19 cellular contexts compared by ENCODE assay signal in the genomic region with DNA sequence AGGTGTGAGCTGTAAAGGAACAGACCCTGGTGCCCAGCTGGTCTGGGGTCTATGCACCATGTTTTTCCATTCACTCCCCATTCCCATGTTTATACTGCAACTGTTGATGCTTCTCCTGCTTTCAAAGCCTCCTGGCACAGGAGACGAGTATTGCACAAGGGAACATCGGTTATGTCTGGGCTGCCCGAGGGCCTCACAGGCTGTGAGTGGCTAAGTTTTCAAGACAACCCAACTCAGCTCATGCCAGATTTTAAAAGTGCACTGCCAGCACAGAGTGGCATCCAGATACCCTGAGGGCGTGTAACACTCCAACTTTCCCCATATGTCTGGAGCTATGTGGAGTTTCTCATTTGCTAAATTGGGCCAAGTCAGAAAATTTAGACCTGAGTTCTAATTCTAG.
DNase-seq lines count a peak whose midpoint lies in the region; ATAC-seq and TF ChIP-seq lines count a peak whose summit lies in the region.
"Had no signal": no experiment of that assay in that cellular context is flagged by ENCODE, and none has a peak within 500 bp of the region (broad histone marks: within the 10 kb centered on the region; RNA-seq: fewer than 3 reads in every experiment).

No MANE protein-coding gene starts in this region.

- H3F3A ChIP-seq in MM.1S (ENCODE audit: insufficient read depth, low read length), result no peaks in the 10 kb centered on the region

- H3K4me1 Mint-ChIP-seq in mesothelial cell of epicardium, result no peaks in the 10 kb centered on the region
- H3K4me1 Mint-ChIP-seq: activated naive CD8-positive, alpha-beta T cell treated with anti-CD3 and anti-CD28 coated beads for 36 hours; neural progenitor cell had no signal

- no peaks in the 10 kb centered on the region for H3K36me3 ChIP-seq in MM.1S (replicated peaks; ENCODE audit: insufficient read depth, low read length)
- H3K36me3 ChIP-seq: neural progenitor cell, thoracic aorta had no signal

- no peak overlapping the region for H3K4me3 ChIP-seq in MM.1S (ENCODE audit: low read length)
- H3K4me3 ChIP-seq: neural progenitor cell, thoracic aorta had no signal

- no peaks in the 10 kb centered on the region for H3K9me2 ChIP-seq in MM.1S (replicated peaks; ENCODE audit: insufficient read depth, low read length)

- no peaks in the 10 kb centered on the region for H3K27me3 ChIP-seq in foreskin keratinocyte
- H3K27me3 ChIP-seq in MM.1S (replicated peaks; ENCODE audit: insufficient read depth, low read length), result no peaks in the 10 kb centered on the region
- H3K27me3 ChIP-seq: neural progenitor cell had no signal

- no peak overlapping the region for H2AFZ ChIP-seq in MM.1S (ENCODE audit: low read length)
- H2AFZ ChIP-seq: neural progenitor cell had no signal

- peaks cover 6% of the 10 kb centered on the region for H3K9me3 Mint-ChIP-seq in mesothelial cell of epicardium
- H3K9me3 Mint-ChIP-seq: activated naive CD8-positive, alpha-beta T cell treated with anti-CD3 and anti-CD28 coated beads for 36 hours; CD4-positive, alpha-beta memory T cell; neural progenitor cell had no signal

- in situ Hi-C loops in G401 (cut with HindIII; ENCODE audit: low sequenced_read_pairs), result no loop called here

- TF ChIP-seq CTCF in foreskin keratinocyte (conservative IDR thresholded peaks at IDR 0.05) (no peak), mesothelial cell of epicardium (IDR thresholded peaks at IDR 0.05; ENCODE audit: unreplicated experiment) (no peak), MM.1S (IDR thresholded peaks at IDR 0.05; ENCODE audit: low read length) (no peak)

- H3K9me3 ChIP-seq in MM.1S (replicated peaks; ENCODE audit: insufficient read depth, low read length), result no peaks in the 10 kb centered on the region
- H3K9me3 ChIP-seq: thoracic aorta had no signal

- H3K4me1 ChIP-seq in foreskin keratinocyte, result no peaks in the 10 kb centered on the region
- H3K4me1 ChIP-seq in MM.1S (ENCODE audit: low read length), result no peaks in the 10 kb centered on the region
- H3K4me1 ChIP-seq: neural progenitor cell had no signal

- H3K36me3 Mint-ChIP-seq in mesothelial cell of epicardium, result no peaks in the 10 kb centered on the region
- H3K36me3 Mint-ChIP-seq: activated naive CD8-positive, alpha-beta T cell treated with anti-CD3 and anti-CD28 coated beads for 36 hours; CD4-positive, alpha-beta memory T cell; neural progenitor cell; WTC11 had no signal

- no peaks in the 10 kb centered on the region for H4K20me1 ChIP-seq in MM.1S (ENCODE audit: insufficient read depth, low read length)

- H3K9ac ChIP-seq in MM.1S (ENCODE audit: low read length), result no peak overlapping the region
- H3K9ac ChIP-seq: neural progenitor cell had no signal

- H3K4me3 Mint-ChIP-seq in mesothelial cell of epicardium, result no peak overlapping the region
- H3K4me3 Mint-ChIP-seq: activated naive CD8-positive, alpha-beta T cell treated with anti-CD3 and anti-CD28 coated beads for 36 hours; CD4-positive, alpha-beta memory T cell; neural progenitor cell; WTC11 had no signal

- H3K79me2 ChIP-seq in MM.1S (ENCODE audit: low read length), result no peaks in the 10 kb centered on the region

- H3K27me3 Mint-ChIP-seq in mesothelial cell of epicardium (ENCODE audit: low read depth), result peaks cover 14% of the 10 kb centered on the region

- ATAC-seq in foreskin keratinocyte, result peak; percentile 21

- no peak overlapping the region for H3K27ac Mint-ChIP-seq in mesothelial cell of epicardium
- H3K27ac Mint-ChIP-seq: activated naive CD8-positive, alpha-beta T cell treated with anti-CD3 and anti-CD28 coated beads for 36 hours; CD4-positive, alpha-beta memory T cell; neural progenitor cell; WTC11 had no signal

- no peak overlapping the region for H3K4me2 ChIP-seq in MM.1S (ENCODE audit: low read depth, low read length)
- H3K4me2 ChIP-seq: neural progenitor cell had no signal

- H3K27ac ChIP-seq in foreskin keratinocyte (no peak overlapping the region), MM.1S (ENCODE audit: low read length) (no peak overlapping the region)
- H3K27ac ChIP-seq: neural progenitor cell, thoracic aorta had no signal

- DNase-seq in G401 (ENCODE audit: low spot score) (peak; percentile 30), RPMI7951 (ENCODE audit: low read depth) (peak; percentile 86), foreskin keratinocyte (peak in 1 of 2 donors; percentile 4), midbrain (lab: John Stamatoyannopoulos, UW) (peak; percentile 7), mesothelial cell of epicardium (ENCODE audit: low spot score in 2 of 2, unreplicated experiment in 2 of 2) (no peak), MM.1S (no peak), Kasumi-1 (lab: John Stamatoyannopoulos, UW) (no peak)
- DNase-seq in activated CD4-positive, alpha-beta T cell treated with anti-CD3 and anti-CD28 coated beads, Interleukin-2, amount 50 U/mL, for 48 hours, result no peak
- DNase-seq: activated CD8-positive, alpha-beta memory T cell treated with anti-CD3 and anti-CD28 coated beads, Interleukin-2, amount 50 U/mL, for 4 hours; activated naive CD8-positive, alpha-beta T cell treated with anti-CD3 and anti-CD28 coated beads for 36 hours; CD4-positive, alpha-beta memory T cell; DMS53; effector memory CD4-positive, alpha-beta T cell; NCI-H1417 treated with DMSO at 0.1 percent for 48 hours; stimulated activated CD4-positive, alpha-beta T cell treated with anti-CD3 and anti-CD28 coated beads, Interleukin-2, amount 100 ng/mL, for 48 hours; stimulated activated naive CD4-positive, alpha-beta T cell had no signal

Comparison
In these comparisons a context has a peak if more than half of its experiments do, and no peak if none do; other contexts are left out.
1. DNase-seq: peak in G401 (single experiment), RPMI7951 (single experiment) and midbrain (single experiment); none in mesothelial cell of epicardium (0 of 2), MM.1S (single experiment), activated CD4-positive, alpha-beta T cell treated with anti-CD3 and anti-CD28 coated beads, Interleukin-2, amount 50 U/mL, for 48 hours (0 of 2) and Kasumi-1 (0 of 2).